ENCODE assay signal across 14 cellular contexts in the genomic region with DNA sequence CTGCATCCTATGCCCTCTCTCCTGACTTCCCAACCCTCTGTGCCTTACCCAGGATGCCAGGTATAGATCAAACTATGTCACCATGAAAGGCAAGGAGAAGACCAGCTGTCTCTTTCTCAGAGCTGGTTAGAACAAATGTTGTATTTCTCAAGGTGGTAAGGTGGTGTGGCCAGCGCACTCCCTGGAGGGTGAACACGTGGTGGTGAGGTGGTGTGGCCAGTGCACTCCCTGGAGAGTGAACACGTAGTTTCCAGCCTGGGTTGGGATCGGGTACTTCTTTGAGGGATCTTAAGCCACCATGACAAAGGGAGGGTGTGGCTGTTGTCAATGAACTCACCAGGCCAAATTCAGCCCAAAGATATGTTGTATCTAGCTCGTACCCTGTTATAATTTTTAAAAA. TPM values are rescaled to one million over a fixed set of nuclear protein-coding genes. Genes with fewer than 3 reads are reported as not detected.
DNase-seq lines count a peak whose midpoint lies in the region; TF ChIP-seq lines count a peak whose summit lies in the region.
"Had no signal": no experiment of that assay in that cellular context is flagged by ENCODE, and none has a peak within 500 bp of the region (broad histone marks: within the 10 kb centered on the region; RNA-seq: fewer than 3 reads in every experiment).

No MANE protein-coding gene starts in this region.

- TF ChIP-seq CTCF in H9 (conservative IDR thresholded peaks at IDR 0.05) (no peak), esophagus squamous epithelium (IDR thresholded peaks at IDR 0.05) (no peak), sigmoid colon (IDR thresholded peaks at IDR 0.05) (no peak)

- H3K9ac ChIP-seq in H9 (ENCODE audit: extremely low read depth, insufficient read length, low read length), result no peak overlapping the region
- H3K9ac ChIP-seq: BLaER1 had no signal

- no peak overlapping the region for H3T11ph ChIP-seq in H9 (ENCODE audit: low read length)

- H3K4me1 ChIP-seq in H9 (ENCODE audit: insufficient read depth, low read length) (no peaks in the 10 kb centered on the region), SJCRH30 (peaks cover 37% of the 10 kb centered on the region), esophagus squamous epithelium (peaks cover 12 to 56% (median 18%) of the 10 kb centered on the region in 3 donors), sigmoid colon (peaks cover 0 to 13% (median 5%) of the 10 kb centered on the region in 4 donors)
- H3K4me1 ChIP-seq: BLaER1 had no signal

- peaks cover 3 to 9% of the 10 kb centered on the region in 2 experiments for H3K4me1 Mint-ChIP-seq in H9
- peaks cover 23% of the 10 kb centered on the region for H3K4me1 Mint-ChIP-seq in activated T-helper 1 cell treated with anti-CD3 and anti-CD28 coated beads, Interleukin-12 subunit alpha, Interleukin-12 subunit beta, Interleukin-2, Interleukin-4 antibody, amounts not matched to agents 30 ng/mL and 10 ng/mL and 1 ng/mL, durations not matched to agents 14 hours and 24 hours and 36 hours (ENCODE audit: low read depth)
- H3K4me1 Mint-ChIP-seq: CD8-positive, alpha-beta memory T cell had no signal

- H3K23me2 ChIP-seq in H9 (ENCODE audit: insufficient read length, low read depth, low read length, poor library complexity, severe bottlenecking), result no peaks in the 10 kb centered on the region

- WGBS in H9 (ENCODE audit: extremely low coverage, insufficient read length, low lambda C conversion rate), result no CpG with 5 or more reads among the region's 5 CpGs
- WGBS in esophagus squamous epithelium, 2 donors, result 44 to 53% methylated on average over 5 of the region's 5 CpGs
- 75 to 85% methylated on average over 5 of the region's 5 CpGs for WGBS in sigmoid colon, 2 donors

- intact Hi-C loops in esophagus squamous epithelium (cut with DNase I), result no loop called here
- intact Hi-C loops in sigmoid colon (cut with DNase I), result no loop called here
- intact Hi-C loops in activated T-helper 1 cell treated with anti-CD3 and anti-CD28 coated beads, Interleukin-12 subunit alpha, Interleukin-12 subunit beta, Interleukin-2, Interleukin-4 antibody, amounts not matched to agents 30 ng/mL and 10 ng/mL and 1 ng/mL, durations not matched to agents 14 hours and 24 hours and 36 hours (cut with micrococcal nuclease), result no loop called here

- TF ChIP-seq POLR2A in esophagus squamous epithelium (IDR thresholded peaks at IDR 0.05) (no peak), sigmoid colon (IDR thresholded peaks at IDR 0.05) (no peak)

- no peak overlapping the region for H2BK12ac ChIP-seq in H9 (ENCODE audit: insufficient read length, low read depth, low read length)

- no peak overlapping the region for H3K4me3 Mint-ChIP-seq in H9
- H3K4me3 Mint-ChIP-seq in activated T-helper 1 cell treated with anti-CD3 and anti-CD28 coated beads, Interleukin-12 subunit alpha, Interleukin-12 subunit beta, Interleukin-2, Interleukin-4 antibody, amounts not matched to agents 30 ng/mL and 10 ng/mL and 1 ng/mL, durations not matched to agents 14 hours and 24 hours and 36 hours, result no peak overlapping the region
- H3K4me3 Mint-ChIP-seq: CD8-positive, alpha-beta memory T cell had no signal

- no peak overlapping the region for H2AK5ac ChIP-seq in H9 (ENCODE audit: insufficient read length, low read length)

- no peak overlapping the region for H3K23ac ChIP-seq in H9 (ENCODE audit: insufficient read length, low read depth, low read length)

- no peak overlapping the region for H2BK20ac ChIP-seq in H9 (ENCODE audit: low read depth, low read length, poor library complexity, severe bottlenecking)

- no peak for TF ChIP-seq EP300 in sigmoid colon (IDR thresholded peaks at IDR 0.05)

- H4K8ac ChIP-seq in H9 (replicated peaks; ENCODE audit: insufficient read length, low read depth, low read length), result no peak overlapping the region

- H2BK120ac ChIP-seq in H9 (ENCODE audit: low read depth, low read length, poor library complexity, severe bottlenecking), result no peak overlapping the region

- no peak for DNase-seq in H9
- peak; percentile 15 to 29 for DNase-seq in SJCRH30
- DNase-seq in esophagus squamous epithelium (lab: John Stamatoyannopoulos, UW), result no peak
- peak; percentile 26 for DNase-seq in sigmoid colon
- DNase-seq in H4 (ENCODE audit: low spot score), result no peak
- DNase-seq in activated T-helper 1 cell treated with anti-CD3 and anti-CD28 coated beads, Interleukin-12 subunit alpha, Interleukin-12 subunit beta, Interleukin-2, Interleukin-4 antibody, amounts not matched to agents 30 ng/mL and 10 ng/mL and 1 ng/mL, durations not matched to agents 14 hours and 24 hours and 36 hours (ENCODE audit: low spot score), result no peak
- no peak for DNase-seq in SK-N-DZ (ENCODE audit: low spot score)
- DNase-seq: AML-193; Caco-2; CD8-positive, alpha-beta memory T cell; DND-41; GDM1 had no signal

- H3K9me3 Mint-ChIP-seq in H9, result no peaks in the 10 kb centered on the region
- no peaks in the 10 kb centered on the region for H3K9me3 Mint-ChIP-seq in activated T-helper 1 cell treated with anti-CD3 and anti-CD28 coated beads, Interleukin-12 subunit alpha, Interleukin-12 subunit beta, Interleukin-2, Interleukin-4 antibody, amounts not matched to agents 30 ng/mL and 10 ng/mL and 1 ng/mL, durations not matched to agents 14 hours and 24 hours and 36 hours
- H3K9me3 Mint-ChIP-seq: CD8-positive, alpha-beta memory T cell had no signal

- H3K27ac ChIP-seq in H9 (ENCODE audit: insufficient read length, low read depth, low read length) (no peak overlapping the region), SJCRH30 (peak overlapping the region; percentile 36; the same call in 1 of the 2 replicates), esophagus squamous epithelium (peak overlapping the region in 3 of 4 donors; percentile 31 to 88 (median 47)), sigmoid colon (no peak overlapping the region)
- H3K27ac ChIP-seq: 22Rv1, BLaER1 had no signal

- no peak overlapping the region for H2AFZ ChIP-seq in H9 (ENCODE audit: low read length)

- no peak overlapping the region for H4K91ac ChIP-seq in H9 (ENCODE audit: insufficient read length, low read depth, low read length)

- H3K56ac ChIP-seq in H9 (ENCODE audit: insufficient read length, low read depth, low read length), result no peak overlapping the region

- H3K36me3 ChIP-seq in SJCRH30 (no peaks in the 10 kb centered on the region), esophagus squamous epithelium (peaks cover 0 to 22% (median 5%) of the 10 kb centered on the region in 3 donors), sigmoid colon (peaks cover 0 to 6% (median 0%) of the 10 kb centered on the region in 4 donors)

- H3K79me2 ChIP-seq in H9 (ENCODE audit: insufficient read depth, low read length), result no peaks in the 10 kb centered on the region

- H3K14ac ChIP-seq in H9 (ENCODE audit: insufficient read depth, low read length), result no peak overlapping the region

- H3K4ac ChIP-seq in H9 (ENCODE audit: low read depth, low read length), result no peak overlapping the region

- H3K4me2 ChIP-seq in H9 (ENCODE audit: insufficient read depth, insufficient read length, low read length), result no peak overlapping the region
- H3K4me2 ChIP-seq: BLaER1 had no signal

- no peaks in the 10 kb centered on the region for H3K79me1 ChIP-seq in H9 (ENCODE audit: insufficient read depth, low read depth, low read length, poor library complexity, severe bottlenecking)

- no peaks in the 10 kb centered on the region for H3K9me3 ChIP-seq in H9 (ENCODE audit: control insufficient read depth, low read depth, low read length)
- H3K9me3 ChIP-seq in SJCRH30 (replicated peaks), result no peaks in the 10 kb centered on the region
- H3K9me3 ChIP-seq in esophagus squamous epithelium, result no peaks in the 10 kb centered on the region
- no peaks in the 10 kb centered on the region for H3K9me3 ChIP-seq in sigmoid colon
- H3K9me3 ChIP-seq: BLaER1, Caco-2 had no signal

- no peak overlapping the region for H3K18ac ChIP-seq in H9 (ENCODE audit: insufficient read length, low read depth, low read length)

- no peaks in the 10 kb centered on the region for H3K27me3 Mint-ChIP-seq in H9 (ENCODE audit: low read depth)
- no peaks in the 10 kb centered on the region for H3K27me3 Mint-ChIP-seq in activated T-helper 1 cell treated with anti-CD3 and anti-CD28 coated beads, Interleukin-12 subunit alpha, Interleukin-12 subunit beta, Interleukin-2, Interleukin-4 antibody, amounts not matched to agents 30 ng/mL and 10 ng/mL and 1 ng/mL, durations not matched to agents 14 hours and 24 hours and 36 hours (ENCODE audit: insufficient read depth)
- H3K27me3 Mint-ChIP-seq: CD8-positive, alpha-beta memory T cell had no signal

- no peak overlapping the region for H4K5ac ChIP-seq in H9 (ENCODE audit: insufficient read length, low read depth, low read length)

- H3K27ac Mint-ChIP-seq in H9, result peak overlapping the region in 2 of 3 experiments; percentile 17 to 85; a peak in 2 of 7 replicates
- H3K27ac Mint-ChIP-seq in activated T-helper 1 cell treated with anti-CD3 and anti-CD28 coated beads, Interleukin-12 subunit alpha, Interleukin-12 subunit beta, Interleukin-2, Interleukin-4 antibody, amounts not matched to agents 30 ng/mL and 10 ng/mL and 1 ng/mL, durations not matched to agents 14 hours and 24 hours and 36 hours, result no peak overlapping the region
- H3K27ac Mint-ChIP-seq: CD8-positive, alpha-beta memory T cell had no signal

- H3K36me3 Mint-ChIP-seq in H9 (ENCODE audit: insufficient read depth in 1 of 3, low read depth in 3 of 3), result no peaks in the 10 kb centered on the region; a peak in 2 of 7 replicates
- H3K36me3 Mint-ChIP-seq in activated T-helper 1 cell treated with anti-CD3 and anti-CD28 coated beads, Interleukin-12 subunit alpha, Interleukin-12 subunit beta, Interleukin-2, Interleukin-4 antibody, amounts not matched to agents 30 ng/mL and 10 ng/mL and 1 ng/mL, durations not matched to agents 14 hours and 24 hours and 36 hours (ENCODE audit: low read depth), result no peaks in the 10 kb centered on the region

- H3K27me3 ChIP-seq in H9 (ENCODE audit: insufficient read depth, low read length) (no peaks in the 10 kb centered on the region), SJCRH30 (no peaks in the 10 kb centered on the region), esophagus squamous epithelium (no peaks in the 10 kb centered on the region), sigmoid colon (no peaks in the 10 kb centered on the region)
- H3K27me3 ChIP-seq: BLaER1 had no signal

- no peaks in the 10 kb centered on the region for H4K20me1 ChIP-seq in H9 (ENCODE audit: control insufficient read depth, insufficient read depth, insufficient read length)

- H2BK5ac ChIP-seq in H9 (ENCODE audit: insufficient read length, low read length), result no peak overlapping the region

- H3K4me3 ChIP-seq in SJCRH30 (no peak overlapping the region), esophagus squamous epithelium (no peak overlapping the region), sigmoid colon (no peak overlapping the region)
- H3K4me3 ChIP-seq: BLaER1 had no signal

- no peak overlapping the region for H2BK15ac ChIP-seq in H9 (ENCODE audit: low read depth, low read length)

RNA-seq across cellular contexts. Expression of a gene that starts 26.8 kb away (rescaled TPM):
- total RNA-seq in H9 (2021) (13.2 and 15.1 TPM in 2 replicates), esophagus squamous epithelium (10 to 100 TPM; 17.5 to 32.2 (median 25.5) TPM), sigmoid colon (10 to 100 TPM; 12.8 to 31.9 (median 16.2) TPM)
- total RNA-seq in SJCRH30 (2014; rRNA removed; shearing (Covaris generic)), result 16.2 and 18.6 TPM in 2 replicates
- 10 to 100 TPM in 1 of 3 donors, 1 to 10 TPM in 2; 6.7 to 19.7 (median 7.2) TPM for polyA plus RNA-seq in sigmoid colon
- 8.4 and 9.3 TPM in 2 replicates for total RNA-seq in H4 (2014; rRNA removed; shearing (Covaris generic))
- 12.4 and 17.6 TPM in 2 replicates for total RNA-seq in activated T-helper 1 cell treated with anti-CD3 and anti-CD28 coated beads, Interleukin-12 subunit alpha, Interleukin-12 subunit beta, Interleukin-2, Interleukin-4 antibody, amounts not matched to agents 30 ng/mL and 10 ng/mL and 1 ng/mL, durations not matched to agents 14 hours and 24 hours and 36 hours
- polyA plus RNA-seq in SK-N-DZ (2014; cell fraction: cytosol; rRNA removed), result 3.9 and 8.8 TPM in 2 replicates
- 22.8 and 40.8 TPM in 2 replicates for polyA plus RNA-seq in SK-N-DZ (2014; cell fraction: nucleus; rRNA removed)

RNA-seq across cellular contexts. Expression of a gene that starts 27.0 kb away (rescaled TPM):
- total RNA-seq in H9 (2021), result 113 TPM in 2 replicates
- 113 and 124 TPM in 2 replicates for total RNA-seq in SJCRH30 (2014; rRNA removed; shearing (Covaris generic))
- total RNA-seq in esophagus squamous epithelium, result 100 to 1,000 TPM in 1 of 4 donors, 10 to 100 TPM in 3; 76.5 to 171 (median 84.9) TPM
- 10 to 100 TPM; 35.0 to 74.2 (median 44.6) TPM for total RNA-seq in sigmoid colon
- polyA plus RNA-seq in sigmoid colon, result 10 to 100 TPM in 2 of 3 donors, 1 to 10 TPM in 1; 9.0 to 37.5 (median 15.0) TPM
- total RNA-seq in H4 (2014; rRNA removed; shearing (Covaris generic)), result 32.2 and 34.3 TPM in 2 replicates
- 66.5 and 69.9 TPM in 2 replicates for total RNA-seq in activated T-helper 1 cell treated with anti-CD3 and anti-CD28 coated beads, Interleukin-12 subunit alpha, Interleukin-12 subunit beta, Interleukin-2, Interleukin-4 antibody, amounts not matched to agents 30 ng/mL and 10 ng/mL and 1 ng/mL, durations not matched to agents 14 hours and 24 hours and 36 hours
- polyA plus RNA-seq in SK-N-DZ (2014; cell fraction: cytosol; rRNA removed), result 55.5 and 59.0 TPM in 2 replicates
- 67.9 and 81.5 TPM in 2 replicates for polyA plus RNA-seq in SK-N-DZ (2014; cell fraction: nucleus; rRNA removed)

Comparison
In these comparisons a context has a peak if more than half of its experiments do, and no peak if none do; other contexts are left out.
1. DNase-seq: peak in SJCRH30 (2 of 2) and sigmoid colon (single experiment); none in H9 (single experiment), esophagus squamous epithelium (single experiment), H4 (single experiment), activated T-helper 1 cell treated with anti-CD3 and anti-CD28 coated beads, Interleukin-12 subunit alpha, Interleukin-12 subunit beta, Interleukin-2, Interleukin-4 antibody, amounts not matched to agents 30 ng/mL and 10 ng/mL and 1 ng/mL, durations not matched to agents 14 hours and 24 hours and 36 hours (single experiment) and SK-N-DZ (single experiment).
2. H3K27ac ChIP-seq: peak in SJCRH30 (single experiment) and esophagus squamous epithelium (3 of 4); none in H9 (single experiment) and sigmoid colon (0 of 4).